Comparison of ENCODE assay signal across 8 cellular contexts in genomic region chrX:103175944-103176753, GRCh38. TPM values are rescaled to one million over a fixed set of nuclear protein-coding genes. Genes with fewer than 3 reads are reported as not detected.
DNase-seq lines count a peak whose midpoint lies in the region; ATAC-seq and TF ChIP-seq lines count a peak whose summit lies in the region.

No MANE protein-coding gene starts in this region.

- no peaks in the 10 kb centered on the region for H3K27me3 ChIP-seq in endodermal cell (ENCODE audit: control insufficient read depth, insufficient read depth, low read length, poor library complexity, severe bottlenecking)

- H3K4me1 Mint-ChIP-seq in activated CD8-positive, alpha-beta memory T cell treated with anti-CD3 and anti-CD28 coated beads, Interleukin-2, amount 10 ng/mL, durations not matched to agents 7 days and 5 days = peaks cover 3% of the 10 kb centered on the region
- no peaks in the 10 kb centered on the region for H3K4me1 Mint-ChIP-seq in endodermal cell
- H3K4me1 Mint-ChIP-seq in stimulated activated naive CD8-positive, alpha-beta T cell treated with anti-CD3 and anti-CD28 coated beads, Interleukin-15, amount 100 ng/mL, for 72 hours = peaks cover 6% of the 10 kb centered on the region

- no peaks in the 10 kb centered on the region for H3K4me1 ChIP-seq in endodermal cell (ENCODE audit: control insufficient read depth, insufficient read depth, low read length)

- CTCF ChIA-PET in activated CD8-positive, alpha-beta memory T cell treated with anti-CD3 and anti-CD28 coated beads, Interleukin-2, amount 10 ng/mL, durations not matched to agents 7 days and 5 days (lab: Charles Lee) = interaction anchor here (0.7 to 2.1 kb wide), 6 partner anchors 9 to 341 kb away, joined by 3 to 6 read pairs (median 4); no protein-coding TSS in a partner anchor

- H3K9me3 Mint-ChIP-seq in activated CD8-positive, alpha-beta memory T cell treated with anti-CD3 and anti-CD28 coated beads, Interleukin-2, amount 10 ng/mL, durations not matched to agents 7 days and 5 days (ENCODE audit: low read depth) = no peaks in the 10 kb centered on the region
- peaks cover 14% of the 10 kb centered on the region for H3K9me3 Mint-ChIP-seq in endodermal cell
- H3K9me3 Mint-ChIP-seq in stimulated activated naive CD8-positive, alpha-beta T cell treated with anti-CD3 and anti-CD28 coated beads, Interleukin-15, amount 100 ng/mL, for 72 hours = no peaks in the 10 kb centered on the region

- no peak overlapping the region for H3K4me3 Mint-ChIP-seq in activated CD8-positive, alpha-beta memory T cell treated with anti-CD3 and anti-CD28 coated beads, Interleukin-2, amount 10 ng/mL, durations not matched to agents 7 days and 5 days
- peak overlapping the region; percentile 36 for H3K4me3 Mint-ChIP-seq in endodermal cell
- peak overlapping the region in 1 of 2 donors; percentile 66 for H3K4me3 Mint-ChIP-seq in stimulated activated naive CD8-positive, alpha-beta T cell treated with anti-CD3 and anti-CD28 coated beads, Interleukin-15, amount 100 ng/mL, for 72 hours

- no peaks in the 10 kb centered on the region for H3K9me3 ChIP-seq in endodermal cell (ENCODE audit: control insufficient read depth, low read length)

- no peak overlapping the region for H3K9ac ChIP-seq in endodermal cell (ENCODE audit: extremely low read depth, low read length, poor library complexity, severe bottlenecking)

- no peak overlapping the region for H3K27ac Mint-ChIP-seq in activated CD8-positive, alpha-beta memory T cell treated with anti-CD3 and anti-CD28 coated beads, Interleukin-2, amount 10 ng/mL, durations not matched to agents 7 days and 5 days
- H3K27ac Mint-ChIP-seq in endodermal cell = no peak overlapping the region
- peak overlapping the region in 1 of 2 donors; percentile 59 for H3K27ac Mint-ChIP-seq in stimulated activated naive CD8-positive, alpha-beta T cell treated with anti-CD3 and anti-CD28 coated beads, Interleukin-15, amount 100 ng/mL, for 72 hours

- H3K27me3 Mint-ChIP-seq in activated CD8-positive, alpha-beta memory T cell treated with anti-CD3 and anti-CD28 coated beads, Interleukin-2, amount 10 ng/mL, durations not matched to agents 7 days and 5 days = peaks cover 6% of the 10 kb centered on the region
- H3K27me3 Mint-ChIP-seq in endodermal cell (ENCODE audit: insufficient read depth) = peaks cover 25% of the 10 kb centered on the region
- no peaks in the 10 kb centered on the region for H3K27me3 Mint-ChIP-seq in stimulated activated naive CD8-positive, alpha-beta T cell treated with anti-CD3 and anti-CD28 coated beads, Interleukin-15, amount 100 ng/mL, for 72 hours

- no peaks in the 10 kb centered on the region for H3K36me3 Mint-ChIP-seq in activated CD8-positive, alpha-beta memory T cell treated with anti-CD3 and anti-CD28 coated beads, Interleukin-2, amount 10 ng/mL, durations not matched to agents 7 days and 5 days
- no peaks in the 10 kb centered on the region for H3K36me3 Mint-ChIP-seq in endodermal cell (ENCODE audit: low read depth)

- peak; percentile 67 for ATAC-seq in HG02759 (IDR thresholded peaks at IDR 0.05; ENCODE audit: unreplicated experiment)
- no peak for ATAC-seq in activated CD8-positive, alpha-beta memory T cell treated with anti-CD3 and anti-CD28 coated beads, Interleukin-2, amount 10 ng/mL, durations not matched to agents 7 days and 5 days
- peak; percentile 48 for ATAC-seq in stimulated activated naive CD8-positive, alpha-beta T cell treated with anti-CD3 and anti-CD28 coated beads, Interleukin-15, amount 100 ng/mL, for 72 hours

- no peak overlapping the region for H3K27ac ChIP-seq in endodermal cell (ENCODE audit: low read depth, low read length)

- H3K36me3 ChIP-seq in endodermal cell (ENCODE audit: control insufficient read depth, insufficient read depth, low read length) = no peaks in the 10 kb centered on the region

- DNase-seq in NCI-H1092 treated with DMSO at 0.1 percent for 48 hours (lab: John Stamatoyannopoulos, UW) (peak; percentile 50), NCI-H1092 (lab: John Stamatoyannopoulos, UW) (no peak), NCI-H446 treated with DMSO at 0.1 percent for 48 hours (lab: John Stamatoyannopoulos, UW) (peak; percentile 4), endodermal cell (peak; percentile 89), mucosa of gallbladder (ENCODE audit: low spot score) (peak; percentile 68)
- DNase-seq in activated CD8-positive, alpha-beta memory T cell treated with anti-CD3 and anti-CD28 coated beads, Interleukin-2, amount 10 ng/mL, durations not matched to agents 7 days and 5 days = peak; percentile 52
- peak; percentile 28 to 36 for DNase-seq in stimulated activated naive CD8-positive, alpha-beta T cell treated with anti-CD3 and anti-CD28 coated beads, Interleukin-15, amount 100 ng/mL, for 72 hours

- WGBS in endodermal cell (ENCODE audit: insufficient coverage in 1 of 2, insufficient read length in 1 of 2), 2 experiments = 8 to 31% methylated on average over 2 to 9 of the region's 11 CpGs

- TF ChIP-seq CTCF in endodermal cell (conservative IDR thresholded peaks at IDR 0.05) = peak; percentile 94

- H3K4me3 ChIP-seq in endodermal cell (ENCODE audit: low read length) = no peak overlapping the region

RNA-seq across cellular contexts. Expression of gene BEX4, which starts 38.8 kb away (rescaled TPM):
- total RNA-seq in activated CD8-positive, alpha-beta memory T cell treated with anti-CD3 and anti-CD28 coated beads, Interleukin-2, amount 10 ng/mL, durations not matched to agents 7 days and 5 days = 10 to 100 TPM in 1 of 2 experiments, 1 to 10 TPM in 1; 8.3 to 12.4 TPM
- 10 to 100 TPM; 65.1 to 71.0 TPM for total RNA-seq in endodermal cell
- polyA plus RNA-seq in endodermal cell (2013, experiment 1 of 2) = 103 TPM
- polyA plus RNA-seq in endodermal cell (2013, experiment 2 of 2) = 98.1 TPM
- 41.9 TPM for total RNA-seq in mucosa of gallbladder
